Comparison of ENCODE assay signal across 18 cellular contexts in genomic region chr5:143682221-143682620, GRCh38.
A peak's percentile ranks its signal among the peaks of the same experiment; 100 is the strongest.
DNase-seq lines count a peak whose midpoint lies in the region; ATAC-seq and TF ChIP-seq lines count a peak whose summit lies in the region.
"Had no signal": no experiment of that assay in that cellular context is flagged by ENCODE, and none has a peak within 500 bp of the region (broad histone marks: within the 10 kb centered on the region; RNA-seq: fewer than 3 reads in every experiment).

No MANE protein-coding gene starts in this region.

- DNase-seq in AG20443 (ENCODE audit: low spot score) (peak; percentile 41), NCI-H1694 treated with DMSO at 0.1 percent for 48 hours (lab: John Stamatoyannopoulos, UW) (peak; percentile 40), fibroblast of the conjunctiva (ENCODE audit: low read depth) (peak; percentile 43), OCI-M1 (lab: John Stamatoyannopoulos, UW) (no peak)
- DNase-seq: activated CD4-positive, alpha-beta memory T cell treated with anti-CD3 and anti-CD28 coated beads, Interleukin-2, amount 10 ng/mL, durations not matched to agents 7 days and 5 days; activated T-cell treated with anti-CD3 and anti-CD28 coated beads, Interleukin-2, amount 50 U/mL, for 4 hours; DMS153; naive B cell; NCI-H1930; stimulated activated CD4-positive, alpha-beta T cell treated with anti-CD3 and anti-CD28 coated beads, Interleukin-12 subunit alpha, Interleukin-12 subunit beta, amount 100 ng/mL, for 4 hours; tibial artery; WERI-Rb-1 had no signal

- H3K27me3 Mint-ChIP-seq in nephron (ENCODE audit: low read depth), result no peaks in the 10 kb centered on the region
- H3K27me3 Mint-ChIP-seq: activated CD4-positive, alpha-beta memory T cell treated with anti-CD3 and anti-CD28 coated beads, Interleukin-2, amount 10 ng/mL, durations not matched to agents 7 days and 5 days; IgD-negative memory B cell; naive B cell had no signal

- ATAC-seq in HG02642 (IDR thresholded peaks at IDR 0.05; ENCODE audit: poor library complexity, unreplicated experiment) (no peak), GM19452 (IDR thresholded peaks at IDR 0.05; ENCODE audit: unreplicated experiment) (no peak), HG03039 (IDR thresholded peaks at IDR 0.05; ENCODE audit: unreplicated experiment) (no peak)
- ATAC-seq: activated T-cell treated with anti-CD3 and anti-CD28 coated beads, Interleukin-2, amount 50 U/mL, for 4 hours; gastroesophageal sphincter had no signal

- H3K4me3 Mint-ChIP-seq in nephron, result no peak overlapping the region
- H3K4me3 Mint-ChIP-seq: activated CD4-positive, alpha-beta memory T cell treated with anti-CD3 and anti-CD28 coated beads, Interleukin-2, amount 10 ng/mL, durations not matched to agents 7 days and 5 days; activated T-cell treated with anti-CD3 and anti-CD28 coated beads, Interleukin-2, amount 50 U/mL, for 4 hours; IgD-negative memory B cell had no signal

- H3K27ac Mint-ChIP-seq in nephron, result peak overlapping the region; percentile 15 to 78 (median 20)
- H3K27ac Mint-ChIP-seq: activated CD4-positive, alpha-beta memory T cell treated with anti-CD3 and anti-CD28 coated beads, Interleukin-2, amount 10 ng/mL, durations not matched to agents 7 days and 5 days; IgD-negative memory B cell; naive B cell had no signal

- peaks cover 30% of the 10 kb centered on the region for H3K4me1 Mint-ChIP-seq in nephron

- no peaks in the 10 kb centered on the region for H3K36me3 Mint-ChIP-seq in nephron (ENCODE audit: low read depth)
- H3K36me3 Mint-ChIP-seq: IgD-negative memory B cell, naive B cell had no signal

- no peak for TF ChIP-seq CTCF in nephron (IDR thresholded peaks at IDR 0.05; ENCODE audit: unreplicated experiment in 3 of 3)

- H3K9me3 Mint-ChIP-seq in nephron, result peaks cover 4% of the 10 kb centered on the region
- H3K9me3 Mint-ChIP-seq: activated CD4-positive, alpha-beta memory T cell treated with anti-CD3 and anti-CD28 coated beads, Interleukin-2, amount 10 ng/mL, durations not matched to agents 7 days and 5 days; activated T-cell treated with anti-CD3 and anti-CD28 coated beads, Interleukin-2, amount 50 U/mL, for 4 hours; IgD-negative memory B cell had no signal
